8 cellular contexts compared by ENCODE assay signal in genomic region chr1:248622491-248623106, GRCh38. TPM values are rescaled to one million over a fixed set of nuclear protein-coding genes. Genes with fewer than 3 reads are reported as not detected.
A peak's percentile ranks its signal among the peaks of the same experiment; 100 is the strongest.
DNase-seq lines count a peak whose midpoint lies in the region; ATAC-seq and TF ChIP-seq lines count a peak whose summit lies in the region.

No MANE protein-coding gene starts in this region.

- TF ChIP-seq CTCF in choroid plexus epithelial cell (conservative IDR thresholded peaks at IDR 0.05; ENCODE audit: low read depth, low read length) (peak; percentile 23), omental fat pad (IDR thresholded peaks at IDR 0.05) (no peak), brain microvascular endothelial cell (IDR thresholded peaks at IDR 0.05; ENCODE audit: low read depth, low read length, missing control alignments) (no peak)

- H3K4me3 ChIP-seq in choroid plexus epithelial cell (ENCODE audit: low read depth, low read length) (no peak overlapping the region), brain microvascular endothelial cell (ENCODE audit: low read depth, low read length) (no peak overlapping the region)

- no peaks in the 10 kb centered on the region for H3K36me3 ChIP-seq in brain microvascular endothelial cell (replicated peaks)

- no peak overlapping the region for H3K27ac ChIP-seq in brain microvascular endothelial cell

- in situ Hi-C loops in Caki2 (cut with HindIII; ENCODE audit: low pct_unique_long_range_greater_than_20kb, low sequenced_read_pairs), result no loop called here
- in situ Hi-C loops in brain microvascular endothelial cell (cut with HindIII; ENCODE audit: low pct_ligation_motif_present, low sequenced_read_pairs), result no loop called here

- H3K27me3 ChIP-seq in brain microvascular endothelial cell (replicated peaks), result no peaks in the 10 kb centered on the region

- peak; percentile 91 for ATAC-seq in GM18868 (IDR thresholded peaks at IDR 0.05; ENCODE audit: unreplicated experiment)
- ATAC-seq in HG03066 (IDR thresholded peaks at IDR 0.05; ENCODE audit: low read depth, unreplicated experiment), result peak; percentile 93
- ATAC-seq in omental fat pad (ENCODE audit: low FRiP score), result peak; percentile 61

- DNase-seq in Caki2 (ENCODE audit: low read depth), result peak; percentile 2
- DNase-seq in NCI-H2227 treated with DMSO at 0.1 percent for 48 hours (lab: John Stamatoyannopoulos, UW), result peak; percentile 16
- peak; percentile 21 for DNase-seq in choroid plexus epithelial cell (ENCODE audit: low read depth)
- DNase-seq in omental fat pad (ENCODE audit: low spot score), result no peak
- no peak for DNase-seq in NCI-H128 (lab: John Stamatoyannopoulos, UW; ENCODE audit: unreplicated experiment)
- no peak for DNase-seq in brain microvascular endothelial cell

RNA-seq across cellular contexts. Expression of gene OR2T11, which starts 12.3 kb away (rescaled TPM):
- total RNA-seq in Caki2 (2014; rRNA removed; shearing (Covaris generic); ENCODE audit: low replicate concordance), result not detected in 2 replicates
- total RNA-seq in omental fat pad, result not detected

RNA-seq across cellular contexts. Expression of gene OR2T35, which starts 22.5 kb away (rescaled TPM):
- not detected in 2 replicates for total RNA-seq in Caki2 (2014; rRNA removed; shearing (Covaris generic); ENCODE audit: low replicate concordance)
- total RNA-seq in omental fat pad, result not detected

RNA-seq across cellular contexts. Expression of gene OR2T10, which starts 25.1 kb away (rescaled TPM):
- total RNA-seq in Caki2 (2014; rRNA removed; shearing (Covaris generic); ENCODE audit: low replicate concordance), result not detected in 2 replicates
- not detected for total RNA-seq in omental fat pad

RNA-seq across cellular contexts. Expression of gene OR2T27, which starts 32.7 kb away (rescaled TPM):
- total RNA-seq in Caki2 (2014; rRNA removed; shearing (Covaris generic); ENCODE audit: low replicate concordance), result not detected in 2 replicates
- total RNA-seq in omental fat pad, result not detected

RNA-seq across cellular contexts. Expression of gene OR2T34, which starts 48.0 kb away (rescaled TPM):
- total RNA-seq in Caki2 (2014; rRNA removed; shearing (Covaris generic); ENCODE audit: low replicate concordance), result not detected in 2 replicates
- not detected for total RNA-seq in omental fat pad

Comparison
In these comparisons a context has a peak if more than half of its experiments do, and no peak if none do; other contexts are left out.
1. DNase-seq: peak in Caki2 (single experiment), NCI-H2227 treated with DMSO at 0.1 percent for 48 hours (single experiment) and choroid plexus epithelial cell (single experiment); none in omental fat pad (single experiment), NCI-H128 (single experiment) and brain microvascular endothelial cell (single experiment).
2. Peak in every context shown above with its lines, with median percentiles within 50 percentile points of each other: ATAC-seq.